Comparison of ENCODE assay signal across 8 cellular contexts in genomic region chr9:107751522-107752235, GRCh38.
A peak's percentile ranks its signal among the peaks of the same experiment; 100 is the strongest.
DNase-seq lines count a peak whose midpoint lies in the region; ATAC-seq and TF ChIP-seq lines count a peak whose summit lies in the region.

No MANE protein-coding gene starts in this region.

- H3K4me1 ChIP-seq in SJCRH30 (peaks cover 50% of the 10 kb centered on the region), transverse colon (peaks cover 30 to 49% (median 31%) of the 10 kb centered on the region in 4 donors)

- peak; percentile 52 for TF ChIP-seq EP300 in transverse colon (IDR thresholded peaks at IDR 0.05; ENCODE audit: low read depth)

- H3K4me3 ChIP-seq in SJCRH30 (no peak overlapping the region), transverse colon (no peak overlapping the region)

- DNase-seq in SJCRH30 (peak; percentile 21 to 59), iris pigment epithelial cell (ENCODE audit: low read depth) (peak; percentile 77), transverse colon (peak; percentile 74), NCI-H774 (lab: John Stamatoyannopoulos, UW) (no peak)
- DNase-seq in activated CD4-positive, CD25-positive, alpha-beta regulatory T cell treated with anti-CD3 and anti-CD28 coated beads, Interleukin-2, amount 50 U/mL, for 72 hours = no peak

- TF ChIP-seq POLR2A in transverse colon (IDR thresholded peaks at IDR 0.05) = peak; percentile 20

- in situ Hi-C loops in transverse colon (cut with MboI; ENCODE audit: low pct_ligation_motif_present in 1 of 4, low pct_unique_long_range_greater_than_20kb in 1 of 4, low sequenced_read_pairs in 3 of 4) = no loop called here

- peak; percentile 90 for ATAC-seq in GM18511 (IDR thresholded peaks at IDR 0.05; ENCODE audit: unreplicated experiment)
- ATAC-seq in HG02610 (IDR thresholded peaks at IDR 0.05; ENCODE audit: unreplicated experiment) = peak; percentile 84
- no peak for ATAC-seq in GM21737 (IDR thresholded peaks at IDR 0.05; ENCODE audit: unreplicated experiment)

- H3K27me3 ChIP-seq in SJCRH30 = no peaks in the 10 kb centered on the region
- no peaks in the 10 kb centered on the region for H3K27me3 ChIP-seq in transverse colon

- H3K9me3 ChIP-seq in SJCRH30 (replicated peaks) = no peaks in the 10 kb centered on the region
- no peaks in the 10 kb centered on the region for H3K9me3 ChIP-seq in transverse colon

- WGBS in transverse colon (ENCODE audit: low coverage in 1 of 2), 2 donors = 20 to 22% methylated on average over 1 to 5 of the region's 5 CpGs

- H3K36me3 ChIP-seq in SJCRH30 = no peaks in the 10 kb centered on the region
- H3K36me3 ChIP-seq in transverse colon = no peaks in the 10 kb centered on the region

- intact Hi-C loops in transverse colon (cut with DNase I; ENCODE audit: low total_unique reads) = loop anchor here (2.0 to 5.0 kb wide), 2 partner anchors 113 to 264 kb away; partner anchors contain the start of gene KLF4

- no peak for TF ChIP-seq CTCF in transverse colon (IDR thresholded peaks at IDR 0.05)

- H3K27ac ChIP-seq in SJCRH30 = peak overlapping the region; percentile 68
- peak overlapping the region; percentile 72 to 88 (median 80) for H3K27ac ChIP-seq in transverse colon

Comparison
In these comparisons a context has a peak if more than half of its experiments do, and no peak if none do; other contexts are left out.
1. DNase-seq: peak in SJCRH30 (2 of 2), iris pigment epithelial cell (single experiment) and transverse colon (single experiment); none in activated CD4-positive, CD25-positive, alpha-beta regulatory T cell treated with anti-CD3 and anti-CD28 coated beads, Interleukin-2, amount 50 U/mL, for 72 hours (single experiment) and NCI-H774 (single experiment).